In genomic region chr11:113701491-113701890, GRCh38 we compare ENCODE assay signal across 28 cellular contexts. TPM values are rescaled to one million over a fixed set of nuclear protein-coding genes. Genes with fewer than 3 reads are reported as not detected.
"Had no signal": no experiment of that assay in that cellular context is flagged by ENCODE, and none has a peak within 500 bp of the region (broad histone marks: within the 10 kb centered on the region; RNA-seq: fewer than 3 reads in every experiment).

No MANE protein-coding gene starts in this region.

- H3K36me3 ChIP-seq: thoracic aorta, thyroid gland, transverse colon, upper lobe of left lung, upper lobe of right lung, uterus, vagina had no signal

- H3K36me3 Mint-ChIP-seq: stimulated activated effector memory CD8-positive, alpha-beta T cell treated with anti-CD3 and anti-CD28 coated beads, Interleukin-12 subunit alpha, Interleukin-12 subunit beta, amount 100 ng/mL, for 72 hours had no signal

- H3K4me1 ChIP-seq: suprapubic skin, testis, thyroid gland, tibial artery, transverse colon, upper lobe of left lung, upper lobe of right lung, uterus, vagina had no signal

- DNase-seq: stimulated activated CD4-positive, alpha-beta T cell treated with anti-CD3 and anti-CD28 coated beads, Interleukin-2, amount 100 ng/mL, for 48 hours; stimulated activated CD4-positive, alpha-beta T cell treated with anti-CD3 and anti-CD28 coated beads, Interleukin-4, amount 100 ng/mL, for 1 hour; stimulated activated CD4-positive, alpha-beta T cell treated with anti-CD3 and anti-CD28 coated beads, Interleukin-4, amount 100 ng/mL, for 24 hours; stimulated activated CD4-positive, alpha-beta T cell treated with anti-CD3 and anti-CD28 coated beads, Interleukin-4, amount 100 ng/mL, for 4 hours; stimulated activated CD8-positive, alpha-beta memory T cell treated with anti-CD3 and anti-CD28 coated beads, Interleukin-4, amount 100 ng/mL, for 48 hours; stimulated activated naive CD4-positive, alpha-beta T cell; stimulated activated naive CD4-positive, alpha-beta T cell treated with Interleukin-2 at 50 U/mL for 16 hours; stimulated activated naive CD8-positive, alpha-beta T cell treated with anti-CD3 and anti-CD28 coated beads, Interleukin-15, amount 100 ng/mL, for 72 hours; stimulated activated naive CD8-positive, alpha-beta T cell treated with anti-CD3 and anti-CD28 coated beads, Interleukin-15, Interleukin-2, amounts not matched to agents 100 U/mL and 50 U/mL, for 24 hours; stomach; substantia nigra; testis; thyroid gland; tibial artery; transverse colon; trophoblast cell; upper lobe of left lung; upper lobe of right lung; uterus had no signal

- FAIRE-seq: urothelium cell line had no signal

- H3K9me3 Mint-ChIP-seq: stimulated activated effector memory CD8-positive, alpha-beta T cell treated with anti-CD3 and anti-CD28 coated beads, Interleukin-12 subunit alpha, Interleukin-12 subunit beta, amount 100 ng/mL, for 72 hours had no signal

- H3K27ac Mint-ChIP-seq: stimulated activated effector memory CD8-positive, alpha-beta T cell treated with anti-CD3 and anti-CD28 coated beads, Interleukin-12 subunit alpha, Interleukin-12 subunit beta, amount 100 ng/mL, for 72 hours; stimulated activated memory B cell treated with anti-CD40 and anti-IgM and Interleukin-4, amounts not matched to agents 10 μg/mL and 1 μg/mL and 100 μg/mL, for 72 hours; stimulated activated naive CD8-positive, alpha-beta T cell treated with anti-CD3 and anti-CD28 coated beads, Interleukin-15, amount 100 ng/mL, for 72 hours; type B pancreatic cell had no signal

- ATAC-seq: stimulated activated effector memory CD8-positive, alpha-beta T cell treated with anti-CD3 and anti-CD28 coated beads, Interleukin-12 subunit alpha, Interleukin-12 subunit beta, amount 100 ng/mL, for 72 hours; stimulated activated memory B cell treated with anti-CD40 and anti-IgM and Interleukin-4, amounts not matched to agents 10 μg/mL and 1 μg/mL and 100 μg/mL, for 72 hours; stimulated activated naive CD8-positive, alpha-beta T cell treated with anti-CD3 and anti-CD28 coated beads, Interleukin-15, amount 100 ng/mL, for 72 hours; stimulated activated naive CD8-positive, alpha-beta T cell treated with anti-CD3 and anti-CD28 coated beads, Interleukin-15, Interleukin-2, amounts not matched to agents 100 U/mL and 50 U/mL, for 24 hours; upper lobe of right lung had no signal

- H3K4me1 Mint-ChIP-seq: stimulated activated effector memory CD8-positive, alpha-beta T cell treated with anti-CD3 and anti-CD28 coated beads, Interleukin-12 subunit alpha, Interleukin-12 subunit beta, amount 100 ng/mL, for 72 hours; stimulated activated memory B cell treated with anti-CD40 and anti-IgM and Interleukin-4, amounts not matched to agents 10 μg/mL and 1 μg/mL and 100 μg/mL, for 72 hours; stimulated activated naive CD8-positive, alpha-beta T cell treated with anti-CD3 and anti-CD28 coated beads, Interleukin-15, amount 100 ng/mL, for 72 hours had no signal

- H3K9me3 ChIP-seq: stomach, suprapubic skin, testis, thoracic aorta, thyroid gland, tibial artery, tibial nerve, transverse colon, upper lobe of left lung, upper lobe of right lung, uterus, vagina had no signal

- H3K4me3 ChIP-seq: stomach, suprapubic skin, testis, thoracic aorta, thyroid gland, tibial artery, tibial nerve, transverse colon, upper lobe of left lung, upper lobe of right lung, uterus, vagina had no signal

- H3K27me3 Mint-ChIP-seq: stimulated activated memory B cell treated with anti-CD40 and anti-IgM and Interleukin-4, amounts not matched to agents 10 μg/mL and 1 μg/mL and 100 μg/mL, for 72 hours; stimulated activated naive CD8-positive, alpha-beta T cell treated with anti-CD3 and anti-CD28 coated beads, Interleukin-15, amount 100 ng/mL, for 72 hours; stimulated activated naive CD8-positive, alpha-beta T cell treated with anti-CD3 and anti-CD28 coated beads, Interleukin-15, Interleukin-2, amounts not matched to agents 100 ng/mL and 50 ng/mL, for 24 hours had no signal

- H3K27me3 ChIP-seq: stomach, suprapubic skin, testis, thyroid gland, tibial artery, tibial nerve, transverse colon, upper lobe of left lung, upper lobe of right lung, uterus, vagina had no signal

- H3K27ac ChIP-seq: stomach, suprapubic skin, testis, thoracic aorta, thyroid gland, tibial artery, tibial nerve, transverse colon, upper lobe of left lung, upper lobe of right lung, uterus, vagina had no signal

- H3K4me3 Mint-ChIP-seq: stimulated activated effector memory CD8-positive, alpha-beta T cell treated with anti-CD3 and anti-CD28 coated beads, Interleukin-12 subunit alpha, Interleukin-12 subunit beta, amount 100 ng/mL, for 72 hours; stimulated activated memory B cell treated with anti-CD40 and anti-IgM and Interleukin-4, amounts not matched to agents 10 μg/mL and 1 μg/mL and 100 μg/mL, for 72 hours; stimulated activated naive CD8-positive, alpha-beta T cell treated with anti-CD3 and anti-CD28 coated beads, Interleukin-15, amount 100 ng/mL, for 72 hours; stimulated activated naive CD8-positive, alpha-beta T cell treated with anti-CD3 and anti-CD28 coated beads, Interleukin-15, Interleukin-2, amounts not matched to agents 100 ng/mL and 50 ng/mL, for 24 hours; type B pancreatic cell had no signal

RNA-seq across cellular contexts. Expression of gene TMPRSS5, which starts 4.6 kb away (rescaled TPM):
- total RNA-seq: vagina had no signal
